Comparison of ENCODE assay signal across 8 cellular contexts in genomic region chr19:1905071-1905862, GRCh38. TPM values are rescaled to one million over a fixed set of nuclear protein-coding genes. Genes with fewer than 3 reads are reported as not detected.
DNase-seq lines count a peak whose midpoint lies in the region; ATAC-seq and TF ChIP-seq lines count a peak whose summit lies in the region.

Gene ADAT3 (plus strand): TSS chr19:1905399. CDS start chr19:1912048, 6,649 bp downstream.
Gene SCAMP4 (plus strand): TSS chr19:1905399. CDS start chr19:1915020, 9,621 bp downstream.

- DNase-seq in GM13977 (ENCODE audit: low spot score) (peak; percentile 97), NCI-H187 (lab: John Stamatoyannopoulos, UW) (peak; percentile 95 to 99), T-helper 17 cell (peak; percentile 93 to 97 (median 96)), left ventricle myocardium inferior (peak; percentile 100), progenitor cell of endocrine pancreas (ENCODE audit: low spot score, unreplicated experiment) (peak; percentile 94), ureter (ENCODE audit: low spot score) (peak; percentile 99)

- H3K36me3 Mint-ChIP-seq in T-helper 17 cell (ENCODE audit: low read depth) = no peaks in the 10 kb centered on the region
- peaks cover 2% of the 10 kb centered on the region for H3K36me3 Mint-ChIP-seq in progenitor cell of endocrine pancreas (ENCODE audit: insufficient read depth)

- H3K27ac ChIP-seq in angular gyrus (ENCODE audit: low read depth, low read length) = peak within 1 kb of the TSS; percentile 91
- peak within 1 kb of the TSS; percentile 91 for H3K27ac ChIP-seq in left ventricle myocardium inferior (replicated peaks)

- no peak for TF ChIP-seq CTCF in GM13977 (IDR thresholded peaks at IDR 0.05; ENCODE audit: extremely low read depth, insufficient read depth, missing control alignments)
- no peak for TF ChIP-seq CTCF in left ventricle myocardium inferior (IDR thresholded peaks at IDR 0.05; ENCODE audit: borderline replicate concordance)
- TF ChIP-seq CTCF in progenitor cell of endocrine pancreas (IDR thresholded peaks at IDR 0.05; ENCODE audit: unreplicated experiment) = no peak

- in situ Hi-C loops in GM13977 (cut with MboI; ENCODE audit: low pct_unique_long_range_greater_than_20kb, low sequenced_read_pairs, unreplicated experiment) = no loop called here

- peaks cover 19% of the 10 kb centered on the region for H3K4me1 ChIP-seq in left ventricle myocardium inferior

- H3K4me1 Mint-ChIP-seq in T-helper 17 cell (peaks cover 11% of the 10 kb centered on the region), progenitor cell of endocrine pancreas (ENCODE audit: low read depth) (peaks cover 10% of the 10 kb centered on the region)

- H3K27me3 ChIP-seq in left ventricle myocardium inferior (ENCODE audit: low read depth) = no peaks in the 10 kb centered on the region

- no peaks in the 10 kb centered on the region for H3K36me3 ChIP-seq in left ventricle myocardium inferior

- intact Hi-C loops in left ventricle myocardium inferior (cut with micrococcal nuclease) = no loop called here

- H3K4me3 ChIP-seq in left ventricle myocardium inferior = peak within 1 kb of the TSS; percentile 81

- H3K27ac Mint-ChIP-seq in T-helper 17 cell (peak within 1 kb of the TSS; percentile 83), progenitor cell of endocrine pancreas (peak within 1 kb of the TSS; percentile 98)

- H3K27me3 Mint-ChIP-seq in T-helper 17 cell (no peaks in the 10 kb centered on the region), progenitor cell of endocrine pancreas (no peaks in the 10 kb centered on the region)

- ATAC-seq in HG02938 (IDR thresholded peaks at IDR 0.05; ENCODE audit: unreplicated experiment) = peak; percentile 75
- ATAC-seq in T-helper 17 cell = peak; percentile 99

- peak within 1 kb of the TSS; percentile 94 for H3K4me3 Mint-ChIP-seq in T-helper 17 cell
- peak within 1 kb of the TSS; percentile 78 for H3K4me3 Mint-ChIP-seq in progenitor cell of endocrine pancreas (ENCODE audit: low read depth)

- H3K9me3 ChIP-seq in T-helper 17 cell (ENCODE audit: control insufficient read depth, low read length, poor library complexity, severe bottlenecking) = no peaks in the 10 kb centered on the region
- H3K9me3 ChIP-seq in left ventricle myocardium inferior (replicated peaks) = no peaks in the 10 kb centered on the region

- H3K9me3 Mint-ChIP-seq in progenitor cell of endocrine pancreas (ENCODE audit: low read depth) = no peaks in the 10 kb centered on the region

RNA-seq across cellular contexts. Expression of gene ADAT3, which starts in this region (rescaled TPM):
- total RNA-seq in T-helper 17 cell (1 to 10 TPM; 6.4 to 8.5 TPM), left ventricle myocardium inferior (1.8 TPM), progenitor cell of endocrine pancreas (14.1 and 16.2 TPM in 2 replicates), ureter (4.1 TPM)

RNA-seq across cellular contexts. Expression of gene SCAMP4, which starts in this region (rescaled TPM):
- total RNA-seq in T-helper 17 cell (10 to 100 TPM; 19.2 to 20.7 TPM), left ventricle myocardium inferior (16.2 TPM), progenitor cell of endocrine pancreas (101 and 102 TPM in 2 replicates), ureter (82.3 TPM)

Comparison
In these comparisons a context has a peak if more than half of its experiments do, and no peak if none do; other contexts are left out.
1. Peak in every context shown above with its lines: DNase-seq, ATAC-seq, H3K4me3 ChIP-seq and H3K27ac ChIP-seq.